ENCODE assay signal across 25 cellular contexts in the genomic region with DNA sequence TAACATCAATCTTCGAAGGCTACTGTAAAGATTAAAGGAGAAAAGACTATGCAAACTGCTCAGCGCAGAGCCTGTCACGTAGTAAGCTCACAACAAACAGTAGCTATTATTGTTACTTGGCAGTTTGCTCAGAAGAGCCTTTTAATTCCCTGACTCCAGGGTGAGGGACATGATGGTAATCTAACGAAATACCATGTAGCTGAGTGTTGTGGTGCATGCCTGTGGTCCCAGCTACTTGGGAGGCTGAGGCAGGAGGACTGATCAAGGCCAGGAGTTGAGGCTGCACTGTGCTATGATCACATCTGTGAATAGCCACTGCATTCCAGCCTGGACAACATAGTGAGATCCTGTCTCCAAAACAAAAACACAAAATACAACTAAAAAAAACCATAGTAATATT. TPM values are rescaled to one million over a fixed set of nuclear protein-coding genes. Genes with fewer than 3 reads are reported as not detected.
DNase-seq lines count a peak whose midpoint lies in the region; ATAC-seq and TF ChIP-seq lines count a peak whose summit lies in the region.
"Had no signal": no experiment of that assay in that cellular context is flagged by ENCODE, and none has a peak within 500 bp of the region (broad histone marks: within the 10 kb centered on the region; RNA-seq: fewer than 3 reads in every experiment).

No MANE protein-coding gene starts in this region.

- no peak overlapping the region for H2AFZ ChIP-seq in GM23248

- H3K9me3 ChIP-seq in GM23248 (ENCODE audit: low read depth) (no peaks in the 10 kb centered on the region), left lung (peaks cover 0 to 13% of the 10 kb centered on the region in 2 donors), thoracic aorta (no peaks in the 10 kb centered on the region)

- peaks cover 56% of the 10 kb centered on the region for H3F3A ChIP-seq in GM23248 (ENCODE audit: insufficient read depth)

- no peak overlapping the region for H3K4me3 Mint-ChIP-seq in activated CD8-positive, alpha-beta T cell treated with anti-CD3 and anti-CD28 coated beads, Interleukin-2, amount 10 ng/mL, durations not matched to agents 7 days and 5 days
- no peak overlapping the region for H3K4me3 Mint-ChIP-seq in naive thymus-derived CD8-positive, alpha-beta T cell
- H3K4me3 Mint-ChIP-seq: CD14-positive monocyte; endodermal cell; T-helper 2 cell treated with Interferon-gamma antibody and Interleukin-4, amounts not matched to agents 5 μg/mL and 100 μg/mL, for 36 hours had no signal

- no peak for DNase-seq in GM23248
- peak; percentile 12 for DNase-seq in amniotic epithelial cell (ENCODE audit: low read depth)
- DNase-seq in left lung, result no peak
- DNase-seq in thoracic aorta (ENCODE audit: low spot score), result no peak
- DNase-seq in foreskin keratinocyte, result no peak
- no peak for DNase-seq in activated CD8-positive, alpha-beta T cell treated with anti-CD3 and anti-CD28 coated beads, Interleukin-2, amount 10 ng/mL, durations not matched to agents 7 days and 5 days
- no peak for DNase-seq in NCI-H1092 (lab: John Stamatoyannopoulos, UW)
- no peak for DNase-seq in naive thymus-derived CD8-positive, alpha-beta T cell
- DNase-seq: activated CD4-positive, alpha-beta T cell treated with anti-CD3 and anti-CD28 coated beads, Interleukin-2, amount 50 U/mL, for 1 hour; Calu3; cortex of kidney; DND-41; endodermal cell; glutamatergic neuron; NCI-H1105 treated with DMSO at 0.1 percent for 48 hours; NCI-H2029 treated with DMSO at 0.1 percent for 48 hours; stimulated activated CD8-positive, alpha-beta memory T cell treated with anti-CD3 and anti-CD28 coated beads, Interleukin-4, amount 100 ng/mL, for 48 hours; WERI-Rb-1 had no signal

- CTCF ChIA-PET in activated CD8-positive, alpha-beta T cell treated with anti-CD3 and anti-CD28 coated beads, Interleukin-2, amount 10 ng/mL, durations not matched to agents 7 days and 5 days (lab: Charles Lee), result interaction anchor here (0.9 to 1.7 kb wide), 5 partner anchors 9 to 235 kb away, joined by 3 to 7 read pairs (median 6); no protein-coding TSS in a partner anchor

- no peak overlapping the region for H3K4me3 ChIP-seq in GM23248
- no peak overlapping the region for H3K4me3 ChIP-seq in left lung
- no peak overlapping the region for H3K4me3 ChIP-seq in thoracic aorta
- H3K4me3 ChIP-seq: GM12878, lung had no signal

- H3K36me3 ChIP-seq in GM23248 (ENCODE audit: low read depth) (peaks cover 27% of the 10 kb centered on the region), left lung (peaks cover 0 to 54% of the 10 kb centered on the region in 2 donors), thoracic aorta (peaks cover 21% of the 10 kb centered on the region)

- H3K27ac Mint-ChIP-seq in activated CD8-positive, alpha-beta T cell treated with anti-CD3 and anti-CD28 coated beads, Interleukin-2, amount 10 ng/mL, durations not matched to agents 7 days and 5 days, result no peak overlapping the region
- H3K27ac Mint-ChIP-seq in naive thymus-derived CD8-positive, alpha-beta T cell, result no peak overlapping the region
- H3K27ac Mint-ChIP-seq: endodermal cell; progenitor cell of endocrine pancreas; T-helper 2 cell treated with Interferon-gamma antibody and Interleukin-4, amounts not matched to agents 5 μg/mL and 100 μg/mL, for 36 hours had no signal

- H3K79me2 ChIP-seq in GM23248 (ENCODE audit: insufficient read depth), result peaks cover 7% of the 10 kb centered on the region; the same call in 1 of the 2 replicates

- H3K4me1 Mint-ChIP-seq in activated CD8-positive, alpha-beta T cell treated with anti-CD3 and anti-CD28 coated beads, Interleukin-2, amount 10 ng/mL, durations not matched to agents 7 days and 5 days (ENCODE audit: low read depth), result no peaks in the 10 kb centered on the region
- peaks cover 0 to 3% (median 0%) of the 10 kb centered on the region in 4 donors for H3K4me1 Mint-ChIP-seq in naive thymus-derived CD8-positive, alpha-beta T cell
- H3K4me1 Mint-ChIP-seq: CD14-positive monocyte, endodermal cell had no signal

- H3K9me2 ChIP-seq in GM23248 (ENCODE audit: insufficient read depth), result no peaks in the 10 kb centered on the region

- no peak overlapping the region for H3K4me2 ChIP-seq in GM23248 (ENCODE audit: unreplicated experiment)

- H3K36me3 Mint-ChIP-seq in activated CD8-positive, alpha-beta T cell treated with anti-CD3 and anti-CD28 coated beads, Interleukin-2, amount 10 ng/mL, durations not matched to agents 7 days and 5 days (ENCODE audit: low read depth), result peaks cover 21% of the 10 kb centered on the region
- peaks cover 29 to 49% (median 38%) of the 10 kb centered on the region in 3 donors for H3K36me3 Mint-ChIP-seq in naive thymus-derived CD8-positive, alpha-beta T cell

- H3K4me1 ChIP-seq in GM23248 (ENCODE audit: insufficient read depth) (peaks cover 43% of the 10 kb centered on the region), left lung (peaks cover 5 to 28% of the 10 kb centered on the region in 2 donors), thoracic aorta (ENCODE audit: control insufficient read depth in 1 of 2, low read depth in 2 of 2) (peaks cover 15 to 46% of the 10 kb centered on the region in 2 donors), foreskin keratinocyte (peaks cover 4% of the 10 kb centered on the region)

- ATAC-seq in left lung, result no peak
- no peak for ATAC-seq in thoracic aorta (ENCODE audit: insufficient number of reproducible peaks, low FRiP score, low read depth)
- no peak for ATAC-seq in foreskin keratinocyte
- ATAC-seq in activated CD8-positive, alpha-beta T cell treated with anti-CD3 and anti-CD28 coated beads, Interleukin-2, amount 10 ng/mL, durations not matched to agents 7 days and 5 days, result no peak
- no peak for ATAC-seq in naive thymus-derived CD8-positive, alpha-beta T cell

- peak overlapping the region; percentile 85 for H3K27ac ChIP-seq in GM23248
- peak overlapping the region; percentile 16 to 37 for H3K27ac ChIP-seq in left lung
- H3K27ac ChIP-seq in thoracic aorta, result peak overlapping the region; percentile 76 to 89
- H3K27ac ChIP-seq in foreskin keratinocyte, result no peak overlapping the region
- H3K27ac ChIP-seq: WERI-Rb-1 had no signal

- H3K27me3 ChIP-seq in GM23248 (replicated peaks; ENCODE audit: insufficient read depth) (no peaks in the 10 kb centered on the region), left lung (no peaks in the 10 kb centered on the region), thoracic aorta (replicated peaks; ENCODE audit: insufficient read depth) (no peaks in the 10 kb centered on the region), foreskin keratinocyte (no peaks in the 10 kb centered on the region)

- no peak overlapping the region for H3K9ac ChIP-seq in GM23248

- no peaks in the 10 kb centered on the region for H3K27me3 Mint-ChIP-seq in activated CD8-positive, alpha-beta T cell treated with anti-CD3 and anti-CD28 coated beads, Interleukin-2, amount 10 ng/mL, durations not matched to agents 7 days and 5 days (ENCODE audit: low read depth)
- no peaks in the 10 kb centered on the region for H3K27me3 Mint-ChIP-seq in naive thymus-derived CD8-positive, alpha-beta T cell
- H3K27me3 Mint-ChIP-seq: progenitor cell of endocrine pancreas had no signal

- no peaks in the 10 kb centered on the region for H4K20me1 ChIP-seq in GM23248 (ENCODE audit: insufficient read depth)

- intact Hi-C loops in left lung (cut with DNase I), result no loop called here

- TF ChIP-seq CTCF in left lung (IDR thresholded peaks at IDR 0.05) (no peak), thoracic aorta (IDR thresholded peaks at IDR 0.05) (no peak), foreskin keratinocyte (conservative IDR thresholded peaks at IDR 0.05) (no peak)

- in situ Hi-C loops in GM23248 (cut with MboI), result no loop called here

- no peaks in the 10 kb centered on the region for H3K9me3 Mint-ChIP-seq in activated CD8-positive, alpha-beta T cell treated with anti-CD3 and anti-CD28 coated beads, Interleukin-2, amount 10 ng/mL, durations not matched to agents 7 days and 5 days (ENCODE audit: insufficient read depth)
- peaks cover 4 to 26% (median 16%) of the 10 kb centered on the region in 9 donors for H3K9me3 Mint-ChIP-seq in naive thymus-derived CD8-positive, alpha-beta T cell

- 96 to 99% methylated on average over 4 of the region's 4 CpGs for WGBS in GM23248 (ENCODE audit: low coverage in 1 of 2, low lambda C conversion rate in 2 of 2, missing lambda C conversion rate in 2 of 2), 2 experiments

- POLR2A ChIA-PET in activated CD8-positive, alpha-beta T cell treated with anti-CD3 and anti-CD28 coated beads, Interleukin-2, amount 10 ng/mL, durations not matched to agents 7 days and 5 days (lab: Charles Lee), result interaction anchor here (0.6 kb wide), 1 partner anchor 158 kb away, joined by 3 read pairs; no protein-coding TSS in a partner anchor
- POLR2A ChIA-PET in naive thymus-derived CD8-positive, alpha-beta T cell (lab: Charles Lee), result no interaction called here

RNA-seq across cellular contexts. Expression of a gene that starts 22.8 kb away (rescaled TPM):
- 14.5 and 17.4 TPM in 2 replicates for total RNA-seq in GM23248 (2014; rRNA removed; shearing (Covaris generic))
- polyA plus RNA-seq in GM23248 (2016; fragmentation: Nextera tagmentation; extraction: Ambion mirVana) (83.0 and 92.9 TPM in 2 replicates), foreskin keratinocyte (40.3 and 44.0 TPM in 2 replicates)
- total RNA-seq in left lung (10 to 100 TPM; 79.5 to 81.1 TPM), thoracic aorta (10 to 100 TPM; 39.9 to 57.8 TPM), foreskin keratinocyte (19.6 and 20.5 TPM in 2 replicates)
- 10 to 100 TPM; 13.2 to 14.6 TPM for total RNA-seq in activated CD8-positive, alpha-beta T cell treated with anti-CD3 and anti-CD28 coated beads, Interleukin-2, amount 10 ng/mL, durations not matched to agents 7 days and 5 days
- 10 to 100 TPM in 1 of 2 experiments, 1 to 10 TPM in 1; 9.8 to 13.1 TPM for total RNA-seq in naive thymus-derived CD8-positive, alpha-beta T cell
- polyA plus RNA-seq in naive thymus-derived CD8-positive, alpha-beta T cell, result 10 to 100 TPM; 23.3 to 40.2 (median 25.8) TPM

RNA-seq across cellular contexts. Expression of a gene that starts 25.3 kb away (rescaled TPM):
- total RNA-seq in GM23248 (2014; rRNA removed; shearing (Covaris generic)), result not detected in 2 replicates
- not detected in 2 replicates for polyA plus RNA-seq in GM23248 (2016; fragmentation: Nextera tagmentation; extraction: Ambion mirVana)
- total RNA-seq in left lung, result not detected
- not detected for total RNA-seq in thoracic aorta
- total RNA-seq in foreskin keratinocyte, result not detected in 2 replicates
- not detected in 2 replicates for polyA plus RNA-seq in foreskin keratinocyte
- not detected for total RNA-seq in activated CD8-positive, alpha-beta T cell treated with anti-CD3 and anti-CD28 coated beads, Interleukin-2, amount 10 ng/mL, durations not matched to agents 7 days and 5 days
- not detected for total RNA-seq in naive thymus-derived CD8-positive, alpha-beta T cell
- under 1 TPM in 1 of 3 donors, not detected in 2; 0.43 TPM for polyA plus RNA-seq in naive thymus-derived CD8-positive, alpha-beta T cell
- total RNA-seq: bronchial epithelial cell, Calu3, endodermal cell, kidney epithelial cell, lung, progenitor cell of endocrine pancreas had no signal
- polyA plus RNA-seq: CD14-positive monocyte had no signal
